In the genomic region with DNA sequence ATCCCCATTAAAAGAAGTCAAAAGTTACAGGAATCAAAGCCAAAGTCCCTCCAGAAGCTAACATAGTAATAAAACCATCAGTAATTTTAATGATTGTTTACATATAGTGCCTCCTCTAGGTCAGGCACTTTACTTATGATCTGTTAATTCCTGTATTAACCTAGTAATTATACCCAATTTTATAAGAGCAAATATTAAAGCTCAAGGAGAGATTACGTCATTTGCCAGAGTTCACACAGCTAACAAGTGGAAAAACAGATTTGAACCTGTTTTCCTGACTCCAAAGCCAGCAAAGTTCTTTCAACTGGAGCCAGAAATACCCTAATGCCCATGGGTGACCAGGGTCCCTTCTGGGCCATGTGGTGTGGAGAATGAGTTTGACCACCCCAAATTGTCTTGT, we compare ENCODE assay signal across 28 cellular contexts.
A peak's percentile ranks its signal among the peaks of the same experiment; 100 is the strongest.
DNase-seq lines count a peak whose midpoint lies in the region; ATAC-seq and TF ChIP-seq lines count a peak whose summit lies in the region.
"Had no signal": no experiment of that assay in that cellular context is flagged by ENCODE, and none has a peak within 500 bp of the region (broad histone marks: within the 10 kb centered on the region; RNA-seq: fewer than 3 reads in every experiment).

No MANE protein-coding gene starts in this region.

- ATAC-seq in left lung: peak; percentile 21
- ATAC-seq: activated CD8-positive, alpha-beta T cell treated with anti-CD3 and anti-CD28 coated beads for 36 hours; activated T-helper 17 cell treated with anti-CD3 and anti-CD28 coated beads, Interleukin-2, amount 50 U/mL, for 72 hours; right cardiac atrium had no signal

- POLR2A ChIA-PET in Caco-2 (lab: Charles Lee) (no interaction called here), MCF 10A (lab: Yijun Ruan, JAX) (interaction anchor here (0.7 to 2.3 kb wide), 3 partner anchors 12 to 126 kb away, joined by 3 to 7 read pairs (median 5); partner anchors contain the start of gene F3)

- H3K9me3 Mint-ChIP-seq in Caco-2 (ENCODE audit: unreplicated experiment): no peaks in the 10 kb centered on the region
- H3K9me3 Mint-ChIP-seq in MCF 10A (ENCODE audit: unreplicated experiment): no peaks in the 10 kb centered on the region
- H3K9me3 Mint-ChIP-seq: activated CD8-positive, alpha-beta T cell treated with anti-CD3 and anti-CD28 coated beads for 36 hours; activated T-helper 17 cell treated with anti-CD3 and anti-CD28 coated beads, Interleukin-2, amount 50 U/mL, for 72 hours; nephron progenitor cell had no signal

- H3K9me3 ChIP-seq in Caco-2 (no peaks in the 10 kb centered on the region), left lung (no peaks in the 10 kb centered on the region)
- H3K9me3 ChIP-seq: BLaER1, MG63, ovary, upper lobe of right lung had no signal

- BruUV-seq in Caco-2 (replicated peaks; lab: Mats Ljungman, UMichigan): TSS peak; percentile 63
- no TSS peak for BruUV-seq in MCF 10A (replicated peaks; lab: Mats Ljungman, UMichigan)

- H3K4me1 ChIP-seq in Caco-2: peaks cover 37% of the 10 kb centered on the region
- H3K4me1 ChIP-seq in left lung: peaks cover 0 to 7% of the 10 kb centered on the region in 2 donors
- H3K4me1 ChIP-seq: BLaER1, upper lobe of right lung had no signal

- H3K36me3 Mint-ChIP-seq in Caco-2 (ENCODE audit: insufficient read depth, unreplicated experiment) (no peaks in the 10 kb centered on the region), MCF 10A (ENCODE audit: insufficient read depth, unreplicated experiment) (no peaks in the 10 kb centered on the region)

- TF ChIP-seq CTCF in Caco-2 (IDR thresholded peaks at IDR 0.05; ENCODE audit: insufficient read depth in 1 of 2, low read depth in 1 of 2, low read length in 1 of 2, severe bottlenecking in 1 of 2, unreplicated experiment in 1 of 2): no peak
- TF ChIP-seq CTCF in MCF 10A (IDR thresholded peaks at IDR 0.05; ENCODE audit: unreplicated experiment): no peak
- TF ChIP-seq CTCF in left lung (IDR thresholded peaks at IDR 0.05): no peak

- H3K27me3 Mint-ChIP-seq in Caco-2 (ENCODE audit: insufficient read depth, unreplicated experiment) (no peaks in the 10 kb centered on the region), MCF 10A (ENCODE audit: insufficient read depth, unreplicated experiment) (no peaks in the 10 kb centered on the region)

- H3K4me3 ChIP-seq in Caco-2 (ENCODE audit: low read depth, low read length): no peak overlapping the region
- no peak overlapping the region for H3K4me3 ChIP-seq in left lung
- H3K4me3 ChIP-seq: BLaER1, cardiac muscle cell, coronary artery, MG63, ovary, upper lobe of right lung had no signal

- H3K27me3 ChIP-seq in Caco-2 (replicated peaks; ENCODE audit: control insufficient read depth, insufficient read depth, low read length) (no peaks in the 10 kb centered on the region), left lung (no peaks in the 10 kb centered on the region)
- H3K27me3 ChIP-seq: BLaER1, cardiac muscle cell, MG63, ovary, upper lobe of right lung had no signal

- H3K4me3 Mint-ChIP-seq in Caco-2 (ENCODE audit: unreplicated experiment) (no peak overlapping the region), MCF 10A (ENCODE audit: unreplicated experiment) (no peak overlapping the region)
- H3K4me3 Mint-ChIP-seq: activated CD8-positive, alpha-beta T cell treated with anti-CD3 and anti-CD28 coated beads for 36 hours; activated T-helper 17 cell treated with anti-CD3 and anti-CD28 coated beads, Interleukin-2, amount 50 U/mL, for 72 hours; nephron progenitor cell had no signal

- CTCF ChIA-PET in Caco-2 (lab: Charles Lee): no interaction called here
- CTCF ChIA-PET in MCF 10A (lab: Yijun Ruan, JAX): interaction anchor here (0.6 to 1.0 kb wide), 2 partner anchors 54 to 114 kb away, joined by 3 read pairs; no protein-coding TSS in a partner anchor

- peaks cover 7% of the 10 kb centered on the region for H3K4me1 Mint-ChIP-seq in Caco-2 (ENCODE audit: low read depth, unreplicated experiment)
- H3K4me1 Mint-ChIP-seq in MCF 10A (ENCODE audit: insufficient read depth, unreplicated experiment): peaks cover 32% of the 10 kb centered on the region
- H3K4me1 Mint-ChIP-seq: activated T-helper 17 cell treated with anti-CD3 and anti-CD28 coated beads, Interleukin-2, amount 50 U/mL, for 72 hours had no signal

- H3K27ac Mint-ChIP-seq in Caco-2 (ENCODE audit: unreplicated experiment) (peak overlapping the region; percentile 67), MCF 10A (ENCODE audit: low read depth, unreplicated experiment) (peak overlapping the region; percentile 54)
- H3K27ac Mint-ChIP-seq: activated CD8-positive, alpha-beta T cell treated with anti-CD3 and anti-CD28 coated beads for 36 hours; activated T-helper 17 cell treated with anti-CD3 and anti-CD28 coated beads, Interleukin-2, amount 50 U/mL, for 72 hours; nephron progenitor cell had no signal

- H3K36me3 ChIP-seq in Caco-2 (ENCODE audit: control insufficient read depth, insufficient read depth, low read length) (no peaks in the 10 kb centered on the region), left lung (no peaks in the 10 kb centered on the region)
- H3K36me3 ChIP-seq: BLaER1, cardiac muscle cell, MG63, ovary, upper lobe of right lung had no signal

- DNase-seq in Caco-2: no peak
- peak; percentile 30 for DNase-seq in LoVo (ENCODE audit: low spot score)
- no peak for DNase-seq in MCF 10A (ENCODE audit: unreplicated experiment)
- DNase-seq in left lung: no peak
- DNase-seq in dermis blood vessel endothelial cell: no peak
- DNase-seq in cerebellar cortex (ENCODE audit: low spot score): no peak
- no peak for DNase-seq in SW 1271 (lab: John Stamatoyannopoulos, UW)
- no peak for DNase-seq in OCI-M1 (lab: John Stamatoyannopoulos, UW)
- DNase-seq: activated CD8-positive, alpha-beta T cell treated with anti-CD3 and anti-CD28 coated beads for 36 hours; activated naive CD4-positive, alpha-beta T cell treated with anti-CD3 and anti-CD28 coated beads, Interleukin-2, amount 50 U/mL, for 16 hours; amniotic stem cell; DMS79; GDM1; MG63; NCI-H1694; NCI-H2171; NCI-H510A; nephron progenitor cell; ovary; RPMI8226; stimulated activated CD4-positive, alpha-beta T cell treated with anti-CD3 and anti-CD28 coated beads, Interleukin-2, amount 100 ng/mL, for 48 hours; substantia nigra; upper lobe of right lung had no signal

- intact Hi-C loops in Caco-2 (cut with micrococcal nuclease; ENCODE audit: unreplicated experiment): loop anchor here (2.0 kb wide), 1 partner anchor 38 kb away; no protein-coding TSS in a partner anchor
- intact Hi-C loops in MCF 10A (cut with micrococcal nuclease): no loop called here
- intact Hi-C loops in left lung (cut with DNase I): no loop called here

- peak overlapping the region in 1 of 2 donors; percentile 16 for H3K27ac ChIP-seq in left lung
- H3K27ac ChIP-seq: BLaER1, upper lobe of right lung had no signal
